18 cellular contexts compared by ENCODE assay signal in the genomic region with DNA sequence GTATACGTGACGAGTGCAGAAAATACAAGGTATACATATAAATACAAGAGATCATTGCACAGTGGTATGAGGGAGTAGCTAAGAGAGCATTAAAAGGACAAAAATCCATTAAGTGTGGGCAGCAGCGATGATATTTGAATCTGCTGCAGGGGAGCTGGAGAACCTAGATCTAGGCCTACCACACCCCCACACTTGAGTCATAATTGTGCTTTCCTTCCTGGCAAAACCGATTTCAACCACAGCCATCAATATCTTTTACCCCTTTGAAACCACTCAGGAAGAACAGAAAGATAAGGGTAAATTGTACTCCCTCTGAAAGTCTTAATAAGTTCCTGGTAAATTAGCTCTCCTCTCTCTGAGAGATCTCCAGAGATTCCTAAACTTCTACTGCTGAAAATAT.
"Had no signal": no experiment of that assay in that cellular context is flagged by ENCODE, and none has a peak within 500 bp of the region (broad histone marks: within the 10 kb centered on the region; RNA-seq: fewer than 3 reads in every experiment).

No MANE protein-coding gene starts in this region.

- H3K27ac Mint-ChIP-seq: activated B cell treated with CpG ODN at 0.5 μM for 24 hours; activated CD4-positive, alpha-beta T cell treated with anti-CD3 and anti-CD28 coated beads, Interleukin-2, amount 10 ng/mL, durations not matched to agents 24 days and 14 days; activated CD8-positive, alpha-beta memory T cell treated with anti-CD3 and anti-CD28 coated beads, Interleukin-2, amount 10 ng/mL, durations not matched to agents 7 days and 5 days; activated naive CD8-positive, alpha-beta T cell; endodermal cell; type B pancreatic cell had no signal

- H3K27ac ChIP-seq: breast epithelium, pancreas, suprapubic skin had no signal

- H3K27me3 ChIP-seq: breast epithelium, pancreas, suprapubic skin had no signal

- H3K9me3 Mint-ChIP-seq: activated B cell treated with CpG ODN at 0.5 μM for 24 hours; activated CD4-positive, alpha-beta T cell treated with anti-CD3 and anti-CD28 coated beads, Interleukin-2, amount 10 ng/mL, durations not matched to agents 24 days and 14 days; endodermal cell; type B pancreatic cell had no signal

- H3K27me3 Mint-ChIP-seq: activated B cell treated with CpG ODN at 0.5 μM for 24 hours; activated CD4-positive, alpha-beta T cell treated with anti-CD3 and anti-CD28 coated beads, Interleukin-2, amount 10 ng/mL, durations not matched to agents 24 days and 14 days; activated CD8-positive, alpha-beta memory T cell treated with anti-CD3 and anti-CD28 coated beads, Interleukin-2, amount 10 ng/mL, durations not matched to agents 7 days and 5 days; activated naive CD8-positive, alpha-beta T cell; type B pancreatic cell had no signal

- H3K4me1 ChIP-seq: breast epithelium, pancreas, suprapubic skin had no signal

- H3K4me3 Mint-ChIP-seq: activated B cell treated with CpG ODN at 0.5 μM for 24 hours; activated CD8-positive, alpha-beta memory T cell treated with anti-CD3 and anti-CD28 coated beads, Interleukin-2, amount 10 ng/mL, durations not matched to agents 7 days and 5 days; activated naive CD8-positive, alpha-beta T cell; activated T-cell treated with anti-CD3 and anti-CD28 coated beads, Interleukin-2, amount 50 U/mL, for 4 hours; endodermal cell; type B pancreatic cell had no signal

- H3K36me3 ChIP-seq: breast epithelium, pancreas, suprapubic skin had no signal

- DNase-seq: activated B cell treated with CpG ODN at 0.5 μM for 24 hours; activated CD4-positive, alpha-beta T cell treated with anti-CD3 and anti-CD28 coated beads, Interleukin-2, amount 10 ng/mL, durations not matched to agents 24 days and 14 days; activated CD8-positive, alpha-beta memory T cell treated with anti-CD3 and anti-CD28 coated beads, Interleukin-2, amount 10 ng/mL, durations not matched to agents 7 days and 5 days; activated gamma-delta T cell; activated T-cell treated with anti-CD3 and anti-CD28 coated beads, Interleukin-2, amount 50 U/mL, for 4 hours; aorta; dermis blood vessel endothelial cell; endodermal cell; hippocampal formation; kidney glomerular epithelial cell; pancreas; stimulated activated CD4-positive, alpha-beta T cell treated with anti-CD3 and anti-CD28 coated beads, Interleukin-2, amount 100 ng/mL, for 48 hours; stimulated activated naive CD8-positive, alpha-beta T cell treated with anti-CD3 and anti-CD28 coated beads, Interleukin-15, Interleukin-2, amounts not matched to agents 100 U/mL and 50 U/mL, for 24 hours; T-helper 9 cell had no signal

- H3K9me3 ChIP-seq: breast epithelium, pancreas, suprapubic skin had no signal

- ATAC-seq: activated CD8-positive, alpha-beta memory T cell treated with anti-CD3 and anti-CD28 coated beads, Interleukin-2, amount 10 ng/mL, durations not matched to agents 7 days and 5 days; activated T-cell treated with anti-CD3 and anti-CD28 coated beads, Interleukin-2, amount 50 U/mL, for 4 hours; pancreas; stimulated activated naive CD8-positive, alpha-beta T cell treated with anti-CD3 and anti-CD28 coated beads, Interleukin-15, Interleukin-2, amounts not matched to agents 100 U/mL and 50 U/mL, for 24 hours had no signal

- H3K36me3 Mint-ChIP-seq: activated CD8-positive, alpha-beta memory T cell treated with anti-CD3 and anti-CD28 coated beads, Interleukin-2, amount 10 ng/mL, durations not matched to agents 7 days and 5 days; activated naive CD8-positive, alpha-beta T cell; type B pancreatic cell had no signal

- H3K4me3 ChIP-seq: breast epithelium, pancreas, suprapubic skin had no signal
